27 cellular contexts compared by ENCODE assay signal in the genomic region with DNA sequence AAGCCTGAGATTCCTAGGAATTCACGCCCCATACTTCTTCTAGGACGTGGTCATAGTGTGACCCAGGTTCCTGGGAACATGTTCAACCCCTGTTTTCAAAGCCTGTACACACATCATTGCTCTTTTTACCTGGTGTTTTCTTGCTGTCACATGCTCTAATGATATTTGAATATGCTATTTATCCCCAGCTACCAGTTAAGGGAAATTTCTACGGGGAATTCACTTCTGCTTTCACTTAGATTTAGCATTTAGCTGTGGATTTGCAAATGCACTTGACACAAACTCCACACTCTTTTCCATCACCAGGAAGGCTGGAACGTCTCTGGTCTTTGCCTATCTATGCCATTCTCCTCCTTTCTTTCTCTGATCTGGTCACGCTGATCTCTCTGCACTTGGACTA. TPM values are rescaled to one million over a fixed set of nuclear protein-coding genes. Genes with fewer than 3 reads are reported as not detected.
A peak's percentile ranks its signal among the peaks of the same experiment; 100 is the strongest.
DNase-seq lines count a peak whose midpoint lies in the region; ATAC-seq and TF ChIP-seq lines count a peak whose summit lies in the region.
"Had no signal": no experiment of that assay in that cellular context is flagged by ENCODE, and none has a peak within 500 bp of the region (broad histone marks: within the 10 kb centered on the region; RNA-seq: fewer than 3 reads in every experiment).

No MANE protein-coding gene starts in this region.

- H3K27me3 ChIP-seq in DOHH2 (ENCODE audit: control insufficient read depth, low read length) (no peaks in the 10 kb centered on the region), OCI-LY3 (ENCODE audit: low read depth, low read length) (no peaks in the 10 kb centered on the region)
- H3K27me3 ChIP-seq: BLaER1, colonic mucosa, neutrophil, uterus had no signal

- H3K9me3 Mint-ChIP-seq in natural killer cell, result no peaks in the 10 kb centered on the region

- H3K9me2 ChIP-seq in DOHH2 (replicated peaks; ENCODE audit: control insufficient read depth, low read length), result no peaks in the 10 kb centered on the region

- H4K20me1 ChIP-seq in DOHH2 (ENCODE audit: control insufficient read depth, insufficient read depth, low read depth, low read length) (no peaks in the 10 kb centered on the region), OCI-LY3 (ENCODE audit: insufficient read depth, low read length) (no peaks in the 10 kb centered on the region)
- H4K20me1 ChIP-seq: BLaER1 had no signal

- peaks cover 26% of the 10 kb centered on the region for H3K4me1 ChIP-seq in DOHH2 (ENCODE audit: control insufficient read depth, low read length)
- H3K4me1 ChIP-seq in OCI-LY3 (ENCODE audit: low read length), result peaks cover 50% of the 10 kb centered on the region
- H3K4me1 ChIP-seq: colonic mucosa, uterus had no signal

- intact Hi-C loops in natural killer cell (cut with micrococcal nuclease) (no loop called here), posterior vena cava (cut with DNase I) (no loop called here)

- H3K4me3 Mint-ChIP-seq in natural killer cell, result no peak overlapping the region
- H3K4me3 Mint-ChIP-seq: activated T-cell treated with anti-CD3 and anti-CD28 coated beads, Interleukin-2, amount 50 U/mL, for 24 hours; endodermal cell; T-helper 17 cell had no signal

- H3K36me3 Mint-ChIP-seq in natural killer cell, result no peaks in the 10 kb centered on the region

- H2AFZ ChIP-seq in OCI-LY3 (ENCODE audit: low read depth, low read length), result peak overlapping the region; percentile 76

- no peak overlapping the region for H3K27ac ChIP-seq in DOHH2 (ENCODE audit: low read depth, low read length)
- peak overlapping the region; percentile 66 for H3K27ac ChIP-seq in OCI-LY3 (ENCODE audit: low read length)
- H3K27ac ChIP-seq: BLaER1, colonic mucosa, neutrophil, uterus had no signal

- no peaks in the 10 kb centered on the region for H3K4me1 Mint-ChIP-seq in natural killer cell
- H3K4me1 Mint-ChIP-seq: endodermal cell had no signal

- TF ChIP-seq CTCF in DOHH2 (IDR thresholded peaks at IDR 0.05; ENCODE audit: low read depth, low read length, poor library complexity, severe bottlenecking) (no peak), OCI-LY3 (IDR thresholded peaks at IDR 0.05; ENCODE audit: low read depth, low read length) (no peak), natural killer cell (IDR thresholded peaks at IDR 0.05) (no peak)

- H3K79me2 ChIP-seq in DOHH2 (ENCODE audit: control insufficient read depth, low read length) (no peaks in the 10 kb centered on the region), OCI-LY3 (ENCODE audit: low read length) (no peaks in the 10 kb centered on the region)

- H3K27ac Mint-ChIP-seq in natural killer cell, result no peak overlapping the region
- H3K27ac Mint-ChIP-seq: activated T-cell treated with anti-CD3 and anti-CD28 coated beads, Interleukin-2, amount 50 U/mL, for 24 hours; endodermal cell; T-helper 17 cell had no signal

- DNase-seq in dedifferentiated amniotic fluid mesenchymal stem cell (ENCODE audit: extremely low spot score) (no peak), NCI-H226 (no peak), natural killer cell (no peak), posterior vena cava (ENCODE audit: low spot score) (no peak)
- DNase-seq: activated CD4-positive, CD25-positive, alpha-beta regulatory T cell; activated CD8-positive, alpha-beta memory T cell treated with anti-CD3 and anti-CD28 coated beads for 24 hours; activated T-cell treated with anti-CD3 and anti-CD28 coated beads, Interleukin-2, amount 50 U/mL, for 24 hours; colonic mucosa; DND-41; endodermal cell; NCI-H1092 treated with DMSO at 0.1 percent for 48 hours; NCI-H2081; NK-92 treated with Interleukin-12 subunit alpha and Interleukin-12 subunit beta, amount 100 ng/mL, for 24 hours; stimulated activated CD4-positive, alpha-beta T cell treated with anti-CD3 and anti-CD28 coated beads, Interleukin-1b, Interleukin-23, amount 100 ng/mL, for 48 hours; T-helper 17 cell; uterus had no signal

- no peak overlapping the region for H3K4me3 ChIP-seq in DOHH2 (ENCODE audit: low read length)
- peak overlapping the region; percentile 47 for H3K4me3 ChIP-seq in OCI-LY3 (ENCODE audit: low read length)
- H3K4me3 ChIP-seq: BLaER1, colonic mucosa, lung, uterus had no signal

- H3K9me3 ChIP-seq in DOHH2 (ENCODE audit: control insufficient read depth, insufficient read depth, low read length), result peaks cover 7% of the 10 kb centered on the region; the same call in 1 of the 2 replicates
- H3K9me3 ChIP-seq in OCI-LY3 (ENCODE audit: insufficient read depth, low read length), result peaks cover 10% of the 10 kb centered on the region
- H3K9me3 ChIP-seq: colonic mucosa, neutrophil, uterus had no signal

- peak; percentile 52 for ATAC-seq in GM18907 (IDR thresholded peaks at IDR 0.05; ENCODE audit: unreplicated experiment)
- peak; percentile 40 for ATAC-seq in HG02610 (IDR thresholded peaks at IDR 0.05; ENCODE audit: unreplicated experiment)
- no peak for ATAC-seq in natural killer cell
- ATAC-seq: T-helper 17 cell had no signal

- H3K27me3 Mint-ChIP-seq in natural killer cell (ENCODE audit: low read depth in 2 of 2), result peaks cover 0 to 3% of the 10 kb centered on the region in 2 donors
- H3K27me3 Mint-ChIP-seq: activated T-cell treated with anti-CD3 and anti-CD28 coated beads, Interleukin-2, amount 50 U/mL, for 24 hours; T-helper 17 cell had no signal

- H3K4me2 ChIP-seq in DOHH2 (ENCODE audit: low read length), result peak overlapping the region; percentile 14; the same call in 1 of the 2 replicates
- H3K4me2 ChIP-seq in OCI-LY3 (ENCODE audit: low read length), result peak overlapping the region; percentile 79
- H3K4me2 ChIP-seq: BLaER1 had no signal

- peak overlapping the region; percentile 54; the same call in 1 of the 2 replicates for H3K9ac ChIP-seq in OCI-LY3 (ENCODE audit: low read length)
- H3K9ac ChIP-seq: BLaER1 had no signal

- no peaks in the 10 kb centered on the region for H3F3A ChIP-seq in DOHH2 (ENCODE audit: control insufficient read depth, insufficient read depth)

- no peaks in the 10 kb centered on the region for H3K36me3 ChIP-seq in DOHH2 (ENCODE audit: control insufficient read depth, low read length)
- peaks cover 21% of the 10 kb centered on the region for H3K36me3 ChIP-seq in OCI-LY3 (replicated peaks; ENCODE audit: low read depth, low read length)
- H3K36me3 ChIP-seq: BLaER1, colonic mucosa, neutrophil, uterus had no signal

RNA-seq across cellular contexts. Expression of a gene that starts 11.3 kb away (rescaled TPM):
- total RNA-seq in natural killer cell (100 to 1,000 TPM in 1 of 3 donors, 10 to 100 TPM in 2; 17.7 to 101 (median 18.2) TPM), posterior vena cava (10 to 100 TPM; 10.1 to 12.8 TPM)
- total RNA-seq: A673, fibroblast of lung, NCI-H460, SK-MEL-5 had no signal

Comparison
In these comparisons a context has a peak if more than half of its experiments do, and no peak if none do; other contexts are left out.
1. ATAC-seq: peak in GM18907 (single experiment) and HG02610 (single experiment); none in natural killer cell (0 of 3).